20 cellular contexts compared by ENCODE assay signal in genomic region chr6:143180205-143180604, GRCh38.
DNase-seq lines count a peak whose midpoint lies in the region; ATAC-seq, FAIRE-seq and TF ChIP-seq lines count a peak whose summit lies in the region.
"Had no signal": no experiment of that assay in that cellular context is flagged by ENCODE, and none has a peak within 500 bp of the region (broad histone marks: within the 10 kb centered on the region; RNA-seq: fewer than 3 reads in every experiment).

No MANE protein-coding gene starts in this region.

- DNase-seq in left ventricle myocardium inferior, result no peak
- DNase-seq in left cardiac atrium, result no peak
- DNase-seq in endothelial cell of umbilical vein (ENCODE audit: low read depth, low spot score), result no peak
- no peak for DNase-seq in sciatic nerve (ENCODE audit: low spot score)
- DNase-seq in kidney glomerular epithelial cell (lab: John Stamatoyannopoulos, UW), result no peak
- no peak for DNase-seq in endodermal cell
- no peak for DNase-seq in tibial nerve (ENCODE audit: low spot score in 2 of 2)
- DNase-seq: 8988T; Caco-2; CD4-positive, alpha-beta T cell; H9 had no signal

- 94 to 100% methylated on average over 1 to 2 of the region's 2 CpGs for WGBS in endodermal cell (ENCODE audit: insufficient coverage in 1 of 2, insufficient read length in 1 of 2), 2 experiments
- WGBS in tibial nerve, 2 donors, result 52 to 58% methylated on average over 2 of the region's 2 CpGs

- no peaks in the 10 kb centered on the region for H3K9me1 ChIP-seq in endothelial cell of umbilical vein (replicated peaks; ENCODE audit: control insufficient read depth, extremely low read depth, insufficient read depth, low read length)

- peaks cover 10% of the 10 kb centered on the region for H3K36me3 Mint-ChIP-seq in endodermal cell (ENCODE audit: low read depth)

- H3K79me2 ChIP-seq in endothelial cell of umbilical vein (ENCODE audit: control insufficient read depth, insufficient read depth, low read length), result no peaks in the 10 kb centered on the region

- no peak overlapping the region for H3K9ac ChIP-seq in BLaER1 treated with 17β-estradiol and CSF1 and Interleukin-3, amounts not matched to agents 10 nM and 100 nM
- H3K9ac ChIP-seq in endothelial cell of umbilical vein (replicated peaks; ENCODE audit: extremely low read depth, insufficient read depth, low read length) (no peak overlapping the region), endodermal cell (ENCODE audit: extremely low read depth, low read length, poor library complexity, severe bottlenecking) (no peak overlapping the region)

- H3K4me1 ChIP-seq in left ventricle myocardium inferior (peaks cover 38% of the 10 kb centered on the region), endothelial cell of umbilical vein (ENCODE audit: control insufficient read depth, extremely low read depth, insufficient read depth, low read length) (no peaks in the 10 kb centered on the region), endodermal cell (ENCODE audit: control insufficient read depth, insufficient read depth, low read length) (no peaks in the 10 kb centered on the region), tibial nerve (peaks cover 0 to 5% (median 0%) of the 10 kb centered on the region in 4 donors)
- H3K4me1 ChIP-seq in BLaER1 treated with 17β-estradiol and CSF1 and Interleukin-3, amounts not matched to agents 10 nM and 100 nM, result peaks cover 0 to 41% (median 21%) of the 10 kb centered on the region in 10 experiments; a peak in 15 of 20 replicates

- H3K4me2 ChIP-seq in BLaER1 treated with 17β-estradiol and CSF1 and Interleukin-3, amounts not matched to agents 10 nM and 100 nM, result peak overlapping the region in 7 of 11 experiments; percentile 15 to 65 (median 40); a peak in 12 of 22 replicates
- no peak overlapping the region for H3K4me2 ChIP-seq in endothelial cell of umbilical vein (ENCODE audit: insufficient read depth, low read length)

- FAIRE-seq in endothelial cell of umbilical vein (lab: Jason Lieb, UNC), result peak; percentile 47
- FAIRE-seq: D721Med, G401.6, GM12891, GM19239, H1, HepG2 had no signal

- H3K27me3 ChIP-seq in left ventricle myocardium inferior (ENCODE audit: low read depth) (no peaks in the 10 kb centered on the region), endothelial cell of umbilical vein (ENCODE audit: control insufficient read depth in 2 of 2, insufficient read depth in 2 of 2, low read length in 2 of 2) (no peaks in the 10 kb centered on the region), endodermal cell (ENCODE audit: control insufficient read depth, insufficient read depth, low read length, poor library complexity, severe bottlenecking) (no peaks in the 10 kb centered on the region), tibial nerve (no peaks in the 10 kb centered on the region)
- no peaks in the 10 kb centered on the region for H3K27me3 ChIP-seq in BLaER1 treated with 17β-estradiol and CSF1 and Interleukin-3, amounts not matched to agents 10 nM and 100 nM

- BruUV-seq in endothelial cell of umbilical vein (replicated peaks; lab: Mats Ljungman, UMichigan), result no TSS peak

- CTCF ChIA-PET in endothelial cell of umbilical vein (lab: Charles Lee), result interaction anchor here (1.1 to 2.0 kb wide), 4 partner anchors 11 to 52 kb away, joined by 3 to 4 read pairs (median 4); no protein-coding TSS in a partner anchor

- H3K4me1 Mint-ChIP-seq in endodermal cell, result no peaks in the 10 kb centered on the region
- H3K4me1 Mint-ChIP-seq: B cell had no signal

- H3K27ac ChIP-seq in left ventricle myocardium inferior (replicated peaks) (peak overlapping the region; percentile 43), endothelial cell of umbilical vein (ENCODE audit: insufficient read depth, low read depth, low read length) (no peak overlapping the region), endodermal cell (ENCODE audit: low read depth, low read length) (no peak overlapping the region), tibial nerve (no peak overlapping the region)
- no peak overlapping the region for H3K27ac ChIP-seq in BLaER1 treated with 17β-estradiol and CSF1 and Interleukin-3, amounts not matched to agents 10 nM and 100 nM
- H3K27ac ChIP-seq: C4-2B had no signal

- intact Hi-C loops in left ventricle myocardium inferior (cut with micrococcal nuclease) (no loop called here), left cardiac atrium (cut with DNase I) (no loop called here), endothelial cell of umbilical vein (cut with micrococcal nuclease) (no loop called here), sciatic nerve (cut with DNase I) (no loop called here)

- no peak overlapping the region for H3K4me3 Mint-ChIP-seq in endodermal cell
- H3K4me3 Mint-ChIP-seq: B cell; CD4-positive, alpha-beta T cell; H9 had no signal

- no peak for TF ChIP-seq EP300 in tibial nerve (IDR thresholded peaks at IDR 0.05)

- TF ChIP-seq CTCF in left ventricle myocardium inferior (IDR thresholded peaks at IDR 0.05; ENCODE audit: borderline replicate concordance), result no peak
- no peak for TF ChIP-seq CTCF in endothelial cell of umbilical vein (IDR thresholded peaks at IDR 0.05; ENCODE audit: extremely low read depth in 1 of 2, insufficient read depth in 1 of 2, low read depth in 1 of 2, low read length in 2 of 2)
- no peak for TF ChIP-seq CTCF in endodermal cell (conservative IDR thresholded peaks at IDR 0.05)
- TF ChIP-seq CTCF in tibial nerve (IDR thresholded peaks at IDR 0.05), result no peak

- no peak overlapping the region for H2AFZ ChIP-seq in endothelial cell of umbilical vein (ENCODE audit: low read depth, low read length)

- H3K9me3 ChIP-seq in left ventricle myocardium inferior (replicated peaks), result peaks cover 10% of the 10 kb centered on the region
- H3K9me3 ChIP-seq in BLaER1 treated with 17β-estradiol and CSF1 and Interleukin-3, amounts not matched to agents 10 nM and 100 nM (replicated peaks in 1 of 11), result peaks cover 1 to 14% (median 11%) of the 10 kb centered on the region in 11 experiments; a peak in 20 of 22 replicates
- H3K9me3 ChIP-seq in endothelial cell of umbilical vein (replicated peaks; ENCODE audit: control insufficient read depth, insufficient read depth, low read length), result no peaks in the 10 kb centered on the region
- peaks cover 12% of the 10 kb centered on the region for H3K9me3 ChIP-seq in endodermal cell (ENCODE audit: control insufficient read depth, low read length)
- peaks cover 0 to 12% (median 0%) of the 10 kb centered on the region in 4 donors for H3K9me3 ChIP-seq in tibial nerve
- H3K9me3 ChIP-seq: Caco-2 had no signal

- H3K9me3 Mint-ChIP-seq in endodermal cell, result peaks cover 11% of the 10 kb centered on the region

- TF ChIP-seq POLR2A in endothelial cell of umbilical vein (IDR thresholded peaks at IDR 0.05; ENCODE audit: low read depth, low read length), result no peak
- no peak for TF ChIP-seq POLR2A in tibial nerve (IDR thresholded peaks at IDR 0.05)

- no peaks in the 10 kb centered on the region for H4K20me1 ChIP-seq in BLaER1 treated with 17β-estradiol and CSF1 and Interleukin-3, amounts not matched to agents 10 nM and 100 nM
- H4K20me1 ChIP-seq in endothelial cell of umbilical vein (replicated peaks; ENCODE audit: control insufficient read depth, extremely low read depth, insufficient read depth, low read length), result no peaks in the 10 kb centered on the region

- ATAC-seq in left cardiac atrium, result no peak
- ATAC-seq in sciatic nerve, result peak; percentile 48
- ATAC-seq: HepG2 had no signal

- POLR2A ChIA-PET in endothelial cell of umbilical vein (lab: Charles Lee), result no interaction called here

- H3K36me3 ChIP-seq in left ventricle myocardium inferior, result peaks cover 11% of the 10 kb centered on the region
- no peaks in the 10 kb centered on the region for H3K36me3 ChIP-seq in BLaER1 treated with 17β-estradiol and CSF1 and Interleukin-3, amounts not matched to agents 10 nM and 100 nM
- no peaks in the 10 kb centered on the region for H3K36me3 ChIP-seq in endothelial cell of umbilical vein (ENCODE audit: control insufficient read depth in 2 of 2, extremely low read depth in 1 of 2, insufficient read depth in 2 of 2, low read length in 2 of 2)
- H3K36me3 ChIP-seq in endodermal cell (ENCODE audit: control insufficient read depth, insufficient read depth, low read length), result no peaks in the 10 kb centered on the region
- peaks cover 0 to 16% (median 0%) of the 10 kb centered on the region in 3 donors for H3K36me3 ChIP-seq in tibial nerve

- H3K27ac Mint-ChIP-seq in endodermal cell, result no peak overlapping the region
- H3K27ac Mint-ChIP-seq: B cell; CD4-positive, alpha-beta T cell had no signal

- H3K27me3 Mint-ChIP-seq in endodermal cell (ENCODE audit: insufficient read depth), result no peaks in the 10 kb centered on the region
- H3K27me3 Mint-ChIP-seq: B cell; CD4-positive, alpha-beta T cell had no signal

- dilution Hi-C loops in endothelial cell of umbilical vein (cut with MboI; ENCODE audit: extremely low pct_ligation_motif_present, low sequenced_read_pairs), result no loop called here

- H3K4me3 ChIP-seq in left ventricle myocardium inferior, result peak overlapping the region; percentile 15
- H3K4me3 ChIP-seq in BLaER1 treated with 17β-estradiol and CSF1 and Interleukin-3, amounts not matched to agents 10 nM and 100 nM, result no peak overlapping the region; a peak in 1 of 20 replicates
- no peak overlapping the region for H3K4me3 ChIP-seq in endothelial cell of umbilical vein (replicated peaks in 1 of 3; ENCODE audit: insufficient read depth in 1 of 3, low read depth in 1 of 3, low read length in 3 of 3)
- no peak overlapping the region for H3K4me3 ChIP-seq in endodermal cell (ENCODE audit: low read length)
- H3K4me3 ChIP-seq in tibial nerve, result no peak overlapping the region

TF ChIP-seq in endothelial cell of umbilical vein, 7 proteins besides CTCF, POLR2A, EP300 and RAD21:
- TF ChIP-seq POLR2AphosphoS5 (IDR thresholded peaks at IDR 0.05; ENCODE audit: insufficient read depth, low read depth, low read length) (no peak), FOS (IDR thresholded peaks at IDR 0.05; ENCODE audit: borderline replicate concordance, insufficient read depth, low read length) (no peak), EZH2 (IDR thresholded peaks at IDR 0.05; ENCODE audit: borderline replicate concordance, low read depth, low read length, severe bottlenecking) (no peak), MYC (IDR thresholded peaks at IDR 0.05; ENCODE audit: low read depth, low read length) (no peak), MAX (IDR thresholded peaks at IDR 0.05; ENCODE audit: insufficient read depth, insufficient read length) (no peak), GATA2 (IDR thresholded peaks at IDR 0.05; ENCODE audit: insufficient read depth, insufficient read length, low read depth, low read length) (no peak), JUN (IDR thresholded peaks at IDR 0.05; ENCODE audit: borderline replicate concordance, insufficient read depth, insufficient read length, low read depth) (no peak)
TF ChIP-seq in endothelial cell of umbilical vein: peak in this region for 0.
